15 cellular contexts compared by ENCODE assay signal in genomic region chr5:1155191-1156032, GRCh38. TPM values are rescaled to one million over a fixed set of nuclear protein-coding genes. Genes with fewer than 3 reads are reported as not detected.
DNase-seq lines count a peak whose midpoint lies in the region; ATAC-seq and TF ChIP-seq lines count a peak whose summit lies in the region.
"Had no signal": no experiment of that assay in that cellular context is flagged by ENCODE, and none has a peak within 500 bp of the region (broad histone marks: within the 10 kb centered on the region; RNA-seq: fewer than 3 reads in every experiment).

No MANE protein-coding gene starts in this region.

- H3K27me3 ChIP-seq in breast epithelium: peaks cover 7 to 25% of the 10 kb centered on the region in 2 donors
- peaks cover 60% of the 10 kb centered on the region for H3K27me3 ChIP-seq in transverse colon

- H3K27ac Mint-ChIP-seq in MCF 10A (ENCODE audit: low read depth, unreplicated experiment): no peak overlapping the region
- H3K27ac Mint-ChIP-seq in activated B cell treated with CpG ODN at 0.5 μM for 24 hours: peak overlapping the region; percentile 41
- H3K27ac Mint-ChIP-seq in glutamatergic neuron (ENCODE audit: unreplicated experiment): no peak overlapping the region

- peaks cover 0 to 6% of the 10 kb centered on the region in 2 donors for H3K9me3 ChIP-seq in breast epithelium
- no peaks in the 10 kb centered on the region for H3K9me3 ChIP-seq in transverse colon

- TF ChIP-seq CTCF in breast epithelium (IDR thresholded peaks at IDR 0.05) (no peak), MCF 10A (IDR thresholded peaks at IDR 0.05; ENCODE audit: unreplicated experiment) (no peak), activated B cell treated with CpG ODN at 0.5 μM for 24 hours (IDR thresholded peaks at IDR 0.05) (no peak), transverse colon (IDR thresholded peaks at IDR 0.05) (no peak), glutamatergic neuron (IDR thresholded peaks at IDR 0.05; ENCODE audit: partially characterized antibody, unreplicated experiment) (no peak)

- H3K27ac ChIP-seq in breast epithelium: no peak overlapping the region
- H3K27ac ChIP-seq in transverse colon: no peak overlapping the region

- H3K36me3 ChIP-seq in breast epithelium (no peaks in the 10 kb centered on the region), transverse colon (no peaks in the 10 kb centered on the region)

- no peak overlapping the region for H3K4me3 Mint-ChIP-seq in MCF 10A (ENCODE audit: unreplicated experiment)
- H3K4me3 Mint-ChIP-seq in activated B cell treated with CpG ODN at 0.5 μM for 24 hours: peak overlapping the region; percentile 58
- no peak overlapping the region for H3K4me3 Mint-ChIP-seq in glutamatergic neuron (ENCODE audit: unreplicated experiment)
- H3K4me3 Mint-ChIP-seq: neural crest cell had no signal

- peaks cover 17% of the 10 kb centered on the region for H3K9me3 Mint-ChIP-seq in MCF 10A (ENCODE audit: unreplicated experiment)
- peaks cover 5% of the 10 kb centered on the region for H3K9me3 Mint-ChIP-seq in activated B cell treated with CpG ODN at 0.5 μM for 24 hours
- peaks cover 23% of the 10 kb centered on the region for H3K9me3 Mint-ChIP-seq in glutamatergic neuron (ENCODE audit: unreplicated experiment)
- H3K9me3 Mint-ChIP-seq: neural crest cell had no signal

- H3K4me1 Mint-ChIP-seq in MCF 10A (ENCODE audit: insufficient read depth, unreplicated experiment) (peaks cover 5% of the 10 kb centered on the region), activated B cell treated with CpG ODN at 0.5 μM for 24 hours (peaks cover 39% of the 10 kb centered on the region), glutamatergic neuron (ENCODE audit: low read depth, unreplicated experiment) (peaks cover 15% of the 10 kb centered on the region)

- CTCF ChIA-PET in MCF 10A (lab: Yijun Ruan, JAX) (no interaction called here), activated B cell treated with CpG ODN at 0.5 μM for 24 hours (lab: Charles Lee) (no interaction called here)

- TF ChIP-seq POLR2A in breast epithelium (IDR thresholded peaks at IDR 0.05) (no peak), transverse colon (IDR thresholded peaks at IDR 0.05) (no peak)

- H3K4me1 ChIP-seq in breast epithelium (peaks cover 0 to 7% of the 10 kb centered on the region in 2 donors), transverse colon (peaks cover 0 to 20% (median 8%) of the 10 kb centered on the region in 4 donors)

- POLR2A ChIA-PET in MCF 10A (lab: Yijun Ruan, JAX): no interaction called here
- POLR2A ChIA-PET in activated B cell treated with CpG ODN at 0.5 μM for 24 hours (lab: Charles Lee): no interaction called here

- DNase-seq in breast epithelium (ENCODE audit: low spot score in 2 of 2): no peak
- DNase-seq in MCF 10A (ENCODE audit: unreplicated experiment): no peak
- no peak for DNase-seq in activated B cell treated with CpG ODN at 0.5 μM for 24 hours
- DNase-seq in left lobe of liver (ENCODE audit: low spot score): no peak
- no peak for DNase-seq in transverse colon
- no peak for DNase-seq in glutamatergic neuron
- DNase-seq: activated CD4-positive, alpha-beta T cell treated with anti-CD3 and anti-CD28 coated beads, Interleukin-2, amount 50 U/mL, for 1 hour; caudate nucleus; NCI-H1105; stimulated activated CD4-positive, alpha-beta T cell treated with anti-CD3 and anti-CD28 coated beads, Interleukin-12 subunit alpha, Interleukin-12 subunit beta, amount 100 ng/mL, for 4 hours had no signal

- in situ Hi-C loops in transverse colon (cut with MboI; ENCODE audit: low pct_ligation_motif_present in 1 of 4, low pct_unique_long_range_greater_than_20kb in 1 of 4, low sequenced_read_pairs in 3 of 4): loop anchor here in 1 of 4 donors (25.0 kb wide), 1 partner anchor 218 kb away; no protein-coding TSS in a partner anchor

- BruUV-seq in MCF 10A (replicated peaks; lab: Mats Ljungman, UMichigan): no TSS peak

- intact Hi-C loops in breast epithelium (cut with DNase I; ENCODE audit: low total_unique reads) (loop anchor here (1.0 to 10.0 kb wide), 2 partner anchors 96 to 231 kb away; no protein-coding TSS in a partner anchor), MCF 10A (cut with micrococcal nuclease) (no loop called here), activated B cell treated with CpG ODN at 0.5 μM for 24 hours (cut with micrococcal nuclease) (no loop called here), transverse colon (cut with DNase I; ENCODE audit: low total_unique reads) (no loop called here)

- no peaks in the 10 kb centered on the region for H3K36me3 Mint-ChIP-seq in MCF 10A (ENCODE audit: insufficient read depth, unreplicated experiment)
- H3K36me3 Mint-ChIP-seq in activated B cell treated with CpG ODN at 0.5 μM for 24 hours (ENCODE audit: low read depth): no peaks in the 10 kb centered on the region
- peaks cover 10% of the 10 kb centered on the region for H3K36me3 Mint-ChIP-seq in glutamatergic neuron (ENCODE audit: unreplicated experiment)

- ATAC-seq in activated B cell treated with CpG ODN at 0.5 μM for 24 hours (ENCODE audit: low read depth) (no peak), left lobe of liver (peak; percentile 52), HG03097 (IDR thresholded peaks at IDR 0.05; ENCODE audit: low FRiP score, unreplicated experiment) (no peak), HG02759 (IDR thresholded peaks at IDR 0.05; ENCODE audit: unreplicated experiment) (no peak)
- ATAC-seq: esophagus mucosa had no signal

- no peak for TF ChIP-seq EP300 in transverse colon (IDR thresholded peaks at IDR 0.05; ENCODE audit: low read depth)

- 7% methylated on average over 18 of the region's 98 CpGs; no CpG with 5 or more reads in 1 of the 2 donors for WGBS in transverse colon (ENCODE audit: low coverage in 1 of 2), 2 donors

- H3K4me3 ChIP-seq in breast epithelium (peak overlapping the region in 2 of 3 donors; percentile 41 to 70), transverse colon (peak overlapping the region in 3 of 4 donors; percentile 4 to 35 (median 25))

- H3K27me3 Mint-ChIP-seq in MCF 10A (ENCODE audit: insufficient read depth, unreplicated experiment) (peaks cover 20% of the 10 kb centered on the region), activated B cell treated with CpG ODN at 0.5 μM for 24 hours (peaks cover 35% of the 10 kb centered on the region), glutamatergic neuron (ENCODE audit: unreplicated experiment) (peaks cover 20% of the 10 kb centered on the region)

RNA-seq across cellular contexts. Expression of gene SLC12A7, which starts 43.5 kb away (rescaled TPM):
- 10 to 100 TPM; 21.4 to 31.5 (median 25.0) TPM for total RNA-seq in breast epithelium
- total RNA-seq in MCF 10A (2022): 6.3 and 8.1 TPM in 2 replicates
- total RNA-seq in activated B cell treated with CpG ODN at 0.5 μM for 24 hours: 21.8 and 23.3 TPM in 2 replicates
- total RNA-seq in left lobe of liver: 56.5 TPM
- total RNA-seq in transverse colon: 100 to 1,000 TPM in 1 of 4 donors, 10 to 100 TPM in 3; 60.7 to 144 (median 61.4) TPM
- total RNA-seq in glutamatergic neuron (ENCODE audit: unreplicated experiment): 147 TPM

RNA-seq across cellular contexts. Expression of gene SLC6A19, which starts 46.0 kb away (rescaled TPM):
- total RNA-seq in breast epithelium (not detected), MCF 10A (2022) (not detected in 2 replicates), activated B cell treated with CpG ODN at 0.5 μM for 24 hours (not detected in 2 replicates), left lobe of liver (0.73 TPM), transverse colon (100 to 1,000 TPM in 1 of 4 donors, 10 to 100 TPM in 1, 1 to 10 TPM in 1, not detected in 1; 2.5 to 106 (median 69.5) TPM), glutamatergic neuron (ENCODE audit: unreplicated experiment) (not detected)
- total RNA-seq: esophagus mucosa; neural crest cell; T-helper 1 cell treated with Interleukin-12 subunit alpha and Interleukin-12 subunit beta and Interleukin-4 antibody, amounts not matched to agents 30 ng/mL and 1 ng/mL, for 36 hours had no signal
